ENCODE assay signal across 10 cellular contexts in the genomic region with DNA sequence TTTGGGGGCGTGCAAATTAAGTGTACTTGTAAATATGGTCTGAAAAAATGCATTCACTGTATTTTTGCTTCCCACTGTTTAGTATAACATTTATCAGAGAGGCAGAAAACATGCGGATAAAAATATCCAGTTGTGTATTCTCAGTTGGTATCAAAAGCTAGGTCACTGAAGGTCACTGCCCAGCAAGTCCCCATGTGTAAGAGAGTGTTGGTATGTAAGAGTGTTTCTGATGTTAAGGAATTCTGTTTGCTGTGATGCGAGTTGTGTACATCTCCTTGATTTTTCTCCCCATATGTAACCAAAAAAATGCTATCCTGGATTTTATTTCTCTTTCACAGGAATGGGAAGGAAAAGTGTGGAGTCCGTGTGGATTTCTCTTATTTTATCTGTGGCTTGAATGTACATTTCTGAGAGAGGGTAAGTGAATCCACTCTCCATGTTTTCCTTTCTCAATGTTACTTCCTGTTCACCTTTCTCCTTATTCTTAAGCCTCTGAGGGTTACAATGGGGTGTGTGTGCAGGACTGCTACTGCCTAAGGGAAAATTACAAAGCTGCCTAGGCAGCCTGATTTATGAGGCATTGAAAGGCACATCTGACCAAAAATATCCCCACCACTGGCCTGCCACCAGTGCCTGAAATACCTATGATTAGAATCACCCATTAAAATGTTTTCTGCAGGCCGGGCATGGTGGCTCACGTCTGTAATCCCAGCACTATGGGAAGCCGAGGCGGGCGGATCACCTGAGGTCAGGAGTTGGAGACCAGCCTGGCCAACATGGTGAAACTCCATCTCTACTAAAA.
A peak's percentile ranks its signal among the peaks of the same experiment; 100 is the strongest.
DNase-seq lines count a peak whose midpoint lies in the region; ATAC-seq and TF ChIP-seq lines count a peak whose summit lies in the region.
"Had no signal": no experiment of that assay in that cellular context is flagged by ENCODE, and none has a peak within 500 bp of the region (broad histone marks: within the 10 kb centered on the region; RNA-seq: fewer than 3 reads in every experiment).

No MANE protein-coding gene starts in this region.

- H4K91ac ChIP-seq in neuronal stem cell (ENCODE audit: low read depth, low read length, poor library complexity), result no peak overlapping the region

- H3K9me2 ChIP-seq in PC-3 (replicated peaks; ENCODE audit: low read length), result no peaks in the 10 kb centered on the region

- no peak overlapping the region for H3K23ac ChIP-seq in neuronal stem cell (ENCODE audit: low read depth, low read length, poor library complexity)

- H3K4me1 ChIP-seq in PC-3 (ENCODE audit: insufficient read depth, low read length), result peaks cover 46% of the 10 kb centered on the region
- H3K4me1 ChIP-seq in fibroblast of lung (ENCODE audit: control insufficient read depth, extremely low read depth, insufficient read depth, low read length), result peaks cover 7% of the 10 kb centered on the region
- H3K4me1 ChIP-seq in neuronal stem cell (ENCODE audit: control insufficient read depth in 2 of 2, insufficient read depth in 1 of 2, low read depth in 1 of 2, low read length in 2 of 2), result peaks cover 0 to 11% of the 10 kb centered on the region in 2 donors
- peaks cover 27 to 40% (median 31%) of the 10 kb centered on the region in 4 donors for H3K4me1 ChIP-seq in esophagus muscularis mucosa
- H3K4me1 ChIP-seq in uterus, result no peaks in the 10 kb centered on the region

- H2AFZ ChIP-seq in PC-3 (ENCODE audit: low read length), result peak overlapping the region; percentile 36; the same call in 1 of the 2 replicates
- no peak overlapping the region for H2AFZ ChIP-seq in fibroblast of lung (ENCODE audit: low read length)
- H2AFZ ChIP-seq in neuronal stem cell (ENCODE audit: low read length), result no peak overlapping the region

- H3K4ac ChIP-seq in neuronal stem cell (ENCODE audit: low read length), result no peak overlapping the region

- H3K79me1 ChIP-seq in neuronal stem cell (ENCODE audit: low read depth, low read length), result no peaks in the 10 kb centered on the region

- H3K4me2 ChIP-seq in PC-3 (ENCODE audit: low read length) (peak overlapping the region; percentile 57), fibroblast of lung (ENCODE audit: extremely low read depth, insufficient read depth, low read length) (no peak overlapping the region), neuronal stem cell (ENCODE audit: insufficient read depth, low read length, poor library complexity, severe bottlenecking) (no peak overlapping the region)

- H4K20me1 ChIP-seq in PC-3 (ENCODE audit: low read length), result no peaks in the 10 kb centered on the region
- no peaks in the 10 kb centered on the region for H4K20me1 ChIP-seq in fibroblast of lung (ENCODE audit: control insufficient read depth, extremely low read depth, insufficient read depth, low read length)

- no peak overlapping the region for H3K14ac ChIP-seq in neuronal stem cell (ENCODE audit: low read length)

- intact Hi-C loops in PC-3 (cut with micrococcal nuclease) (loop anchor here (1.0 to 5.0 kb wide), 3 partner anchors 14 to 158 kb away; no protein-coding TSS in a partner anchor), esophagus muscularis mucosa (cut with DNase I) (no loop called here), uterus (cut with DNase I; ENCODE audit: low total_unique reads) (no loop called here)

- H3K36me3 ChIP-seq in PC-3 (ENCODE audit: low read depth, low read length) (no peaks in the 10 kb centered on the region), fibroblast of lung (ENCODE audit: control insufficient read depth, insufficient read depth, low read length) (no peaks in the 10 kb centered on the region), neuronal stem cell (replicated peaks in 1 of 2; ENCODE audit: control insufficient read depth in 2 of 2, insufficient read depth in 2 of 2, low read length in 2 of 2) (no peaks in the 10 kb centered on the region), esophagus muscularis mucosa (no peaks in the 10 kb centered on the region), uterus (no peaks in the 10 kb centered on the region)
- H3K36me3 ChIP-seq: vagina had no signal

- TSS peak; percentile 65 for BruUV-seq in PC-3 (replicated peaks; lab: Mats Ljungman, UMichigan)

- no peaks in the 10 kb centered on the region for H3K79me2 ChIP-seq in PC-3 (ENCODE audit: low read length)
- no peaks in the 10 kb centered on the region for H3K79me2 ChIP-seq in fibroblast of lung (ENCODE audit: control insufficient read depth, insufficient read depth, low read length)

- CTCF ChIA-PET in PC-3 (lab: Charles Lee), result interaction anchor here (0.5 kb wide), 1 partner anchor 118 kb away, joined by 3 read pairs; no protein-coding TSS in a partner anchor

- no peaks in the 10 kb centered on the region for H3F3A ChIP-seq in PC-3 (ENCODE audit: low read length, unreplicated experiment)

- no peak overlapping the region for H4K8ac ChIP-seq in neuronal stem cell (ENCODE audit: low read depth, low read length)

- no peak overlapping the region for H2BK15ac ChIP-seq in neuronal stem cell (ENCODE audit: low read length)

- H3K27ac ChIP-seq in PC-3 (ENCODE audit: low read length), result peak overlapping the region; percentile 90
- no peak overlapping the region for H3K27ac ChIP-seq in fibroblast of lung (ENCODE audit: insufficient read depth, low read length)
- peak overlapping the region; percentile 1 for H3K27ac ChIP-seq in neuronal stem cell (replicated peaks; ENCODE audit: low read length)
- H3K27ac ChIP-seq in esophagus muscularis mucosa (replicated peaks in 1 of 4), result peak overlapping the region in 2 of 4 donors; percentile 3 to 35
- no peak overlapping the region for H3K27ac ChIP-seq in uterus
- H3K27ac ChIP-seq: vagina had no signal

- H3K18ac ChIP-seq in neuronal stem cell (ENCODE audit: low read length), result no peak overlapping the region

- H3K4me3 ChIP-seq in PC-3 (ENCODE audit: low read length) (0 out of 2 replicates have a peak overlapping the region, but pooled peaks have one; percentile 8), fibroblast of lung (replicated peaks in 1 of 4; ENCODE audit: control extremely low read depth in 1 of 4, insufficient read depth in 1 of 4, low read depth in 3 of 4, low read length in 4 of 4) (no peak overlapping the region), neuronal stem cell (ENCODE audit: low read length in 2 of 2) (no peak overlapping the region), esophagus muscularis mucosa (no peak overlapping the region), uterus (no peak overlapping the region)
- H3K4me3 ChIP-seq: vagina had no signal

- no peak overlapping the region for H2AK5ac ChIP-seq in neuronal stem cell (ENCODE audit: low read depth, low read length)

- H3K27me3 ChIP-seq in PC-3 (ENCODE audit: low read length) (no peaks in the 10 kb centered on the region), fibroblast of lung (ENCODE audit: control insufficient read depth, insufficient read depth, low read length) (no peaks in the 10 kb centered on the region), neuronal stem cell (ENCODE audit: control insufficient read depth in 3 of 3, insufficient read depth in 3 of 3, low read depth in 1 of 3, low read length in 3 of 3) (peaks cover 0 to 8% (median 0%) of the 10 kb centered on the region in 3 experiments), esophagus muscularis mucosa (no peaks in the 10 kb centered on the region), uterus (no peaks in the 10 kb centered on the region)
- H3K27me3 ChIP-seq: vagina had no signal

- ATAC-seq in PC-3 (peak; percentile 89), GM18519 (IDR thresholded peaks at IDR 0.05; ENCODE audit: low FRiP score, unreplicated experiment) (no peak)

- H2BK120ac ChIP-seq in neuronal stem cell (ENCODE audit: low read depth, low read length), result no peak overlapping the region

- no peaks in the 10 kb centered on the region for H3K9me3 ChIP-seq in PC-3 (ENCODE audit: low read length)
- no peaks in the 10 kb centered on the region for H3K9me3 ChIP-seq in fibroblast of lung (ENCODE audit: control insufficient read depth, insufficient read depth, low read depth, low read length)
- H3K9me3 ChIP-seq in neuronal stem cell (replicated peaks in 1 of 2; ENCODE audit: control insufficient read depth in 2 of 2, insufficient read depth in 1 of 2, low read depth in 1 of 2, low read length in 2 of 2), result no peaks in the 10 kb centered on the region
- no peaks in the 10 kb centered on the region for H3K9me3 ChIP-seq in esophagus muscularis mucosa
- H3K9me3 ChIP-seq in uterus, result no peaks in the 10 kb centered on the region
- H3K9me3 ChIP-seq: vagina had no signal

- H3K9ac ChIP-seq in PC-3 (ENCODE audit: low read length) (peak overlapping the region; percentile 63), fibroblast of lung (ENCODE audit: insufficient read depth, low read length) (no peak overlapping the region), neuronal stem cell (ENCODE audit: low read depth, low read length, poor library complexity) (no peak overlapping the region)

- TF ChIP-seq CTCF in PC-3 (conservative IDR thresholded peaks at IDR 0.05; ENCODE audit: low read depth, low read length) (no peak), fibroblast of lung (conservative IDR thresholded peaks at IDR 0.05 in 1 of 2, IDR thresholded peaks at IDR 0.05 in 1 of 2; ENCODE audit: low read depth in 1 of 2, low read length in 2 of 2) (no peak), esophagus muscularis mucosa (IDR thresholded peaks at IDR 0.05) (no peak), uterus (IDR thresholded peaks at IDR 0.05) (no peak)

- no peak overlapping the region for H2BK12ac ChIP-seq in neuronal stem cell (ENCODE audit: low read length)

- TF ChIP-seq POLR2A in esophagus muscularis mucosa (IDR thresholded peaks at IDR 0.05; ENCODE audit: low read depth) (no peak), uterus (IDR thresholded peaks at IDR 0.05) (no peak)

- H2BK5ac ChIP-seq in neuronal stem cell (ENCODE audit: low read length), result no peak overlapping the region

- DNase-seq in ELF-1 (ENCODE audit: low read depth, low spot score) (peak; percentile 23), PC-3 (peak; percentile 98), fibroblast of lung (ENCODE audit: low read depth in 2 of 2) (peak; percentile 7 to 45), neuronal stem cell (ENCODE audit: low spot score) (no peak), activated gamma-delta T cell treated with Interleukin-2 at 50 U/mL for 16 hours (no peak), esophagus muscularis mucosa (ENCODE audit: extremely low spot score) (no peak), uterus (no peak)
- DNase-seq: activated naive CD4-positive, alpha-beta T cell treated with anti-CD3 and anti-CD28 coated beads for 36 hours had no signal

- POLR2A ChIA-PET in PC-3 (lab: Charles Lee; ENCODE audit: unreplicated experiment), result interaction anchor here (0.7 kb wide), 1 partner anchor 157 kb away, joined by 15 read pairs; no protein-coding TSS in a partner anchor

- TF ChIP-seq EP300 in esophagus muscularis mucosa (IDR thresholded peaks at IDR 0.05), result no peak

- WGBS in neuronal stem cell (ENCODE audit: extremely low coverage in 2 of 2, insufficient read length in 2 of 2, insufficient replicate concordance in 1 of 2), 2 donors, result no CpG with 5 or more reads among the region's 9 CpGs
- 82% methylated on average over 9 of the region's 9 CpGs for WGBS in esophagus muscularis mucosa

Comparison
In these comparisons a context has a peak if more than half of its experiments do, and no peak if none do; other contexts are left out.
1. DNase-seq: peak in ELF-1 (single experiment), PC-3 (single experiment) and fibroblast of lung (2 of 2); none in neuronal stem cell (single experiment), activated gamma-delta T cell treated with Interleukin-2 at 50 U/mL for 16 hours (single experiment), esophagus muscularis mucosa (single experiment) and uterus (0 of 2).
2. H3K27ac ChIP-seq: peak in PC-3 (single experiment) and neuronal stem cell (single experiment); none in fibroblast of lung (single experiment) and uterus (0 of 2).